ENCODE assay signal across 24 cellular contexts in the genomic region with DNA sequence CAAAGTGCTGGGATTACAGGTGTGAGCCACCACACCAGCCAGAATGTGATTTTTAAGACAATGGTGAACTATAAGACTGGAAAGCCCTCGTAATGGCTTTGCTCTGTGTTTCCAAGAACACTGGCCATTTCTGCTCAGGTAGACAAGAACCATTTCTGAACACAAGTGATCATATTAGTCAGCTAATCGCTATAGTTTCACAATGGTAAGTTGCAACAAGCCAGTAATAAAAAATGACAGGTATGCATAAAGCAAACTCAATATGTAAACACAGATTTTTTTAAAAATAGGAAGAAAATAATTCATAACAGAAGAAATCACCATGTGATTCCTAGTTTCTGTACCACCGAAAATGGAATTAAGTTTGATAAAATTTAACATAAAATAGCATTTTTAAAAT.
"Had no signal": no experiment of that assay in that cellular context is flagged by ENCODE, and none has a peak within 500 bp of the region (broad histone marks: within the 10 kb centered on the region; RNA-seq: fewer than 3 reads in every experiment).

No MANE protein-coding gene starts in this region.

- H3K9me3 ChIP-seq: adrenal gland, ascending aorta, esophagus squamous epithelium, left ventricle myocardium inferior, mucosa of descending colon, right atrium auricular region, stomach, tibial artery, upper lobe of right lung had no signal

- ATAC-seq: mucosa of descending colon; natural killer cell treated with Interleukin-12 subunit alpha and Interleukin-12 subunit beta and Interleukin-15 and Interleukin-18, amount 100 ng/mL, for 72 hours; stimulated activated naive B cell treated with anti-CD40 and anti-IgM and Interleukin-4, amounts not matched to agents 10 μg/mL and 1 μg/mL and 100 μg/mL, for 72 hours; upper lobe of right lung had no signal

- DNase-seq: activated CD4-positive, alpha-beta T cell treated with anti-CD3 and anti-CD28 coated beads for 4 hours; activated CD4-positive, alpha-beta T cell treated with anti-CD3 and anti-CD28 coated beads, Interleukin-2, amount 50 U/mL, for 48 hours; activated CD8-positive, alpha-beta memory T cell treated with anti-CD3 and anti-CD28 coated beads for 24 hours; activated effector memory CD4-positive, alpha-beta T cell treated with Interleukin-2 at 50 U/mL for 16 hours; activated naive CD4-positive, alpha-beta T cell treated with anti-CD3 and anti-CD28 coated beads for 36 hours; activated naive CD8-positive, alpha-beta T cell treated with anti-CD3 and anti-CD28 coated beads for 36 hours; adrenal gland; caudate nucleus; endodermal cell; esophagus squamous epithelium; left ventricle myocardium inferior; mucosa of descending colon; stimulated activated CD4-positive, alpha-beta T cell treated with anti-CD3 and anti-CD28 coated beads, Interleukin-15, amount 100 ng/mL, for 24 hours; stimulated activated CD4-positive, alpha-beta T cell treated with anti-CD3 and anti-CD28 coated beads, Interleukin-2, amount 100 ng/mL, for 24 hours; stimulated activated naive B cell treated with anti-CD40 and anti-IgM and Interleukin-4, amounts not matched to agents 10 μg/mL and 1 μg/mL and 100 μg/mL, for 72 hours; stomach; tibial artery; upper lobe of right lung had no signal

- H3K27me3 ChIP-seq: adrenal gland, ascending aorta, esophagus squamous epithelium, right atrium auricular region, stomach, tibial artery, upper lobe of right lung had no signal

- FAIRE-seq: frontal cortex, islet of Langerhans had no signal

- H3K27ac ChIP-seq: left ventricle myocardium inferior, right atrium auricular region, stomach, upper lobe of right lung had no signal

- H3K36me3 ChIP-seq: adrenal gland, ascending aorta, esophagus squamous epithelium, tibial artery, upper lobe of right lung had no signal

- H3K4me3 ChIP-seq: adrenal gland, ascending aorta, esophagus squamous epithelium, left ventricle myocardium inferior, lung, mucosa of descending colon, right atrium auricular region, stomach, tibial artery, upper lobe of right lung had no signal
